39 cellular contexts compared by ENCODE assay signal in genomic region chr14:93930989-93931307, GRCh38. TPM values are rescaled to one million over a fixed set of nuclear protein-coding genes. Genes with fewer than 3 reads are reported as not detected.
"Had no signal": no experiment of that assay in that cellular context is flagged by ENCODE, and none has a peak within 500 bp of the region (broad histone marks: within the 10 kb centered on the region; RNA-seq: fewer than 3 reads in every experiment).

No MANE protein-coding gene starts in this region.

- H3K4me3 Mint-ChIP-seq: activated B cell treated with CpG ODN at 0.5 μM for 24 hours; activated CD4-positive, alpha-beta memory T cell treated with anti-CD3 and anti-CD28 coated beads for 36 hours; activated CD4-positive, alpha-beta T cell treated with anti-CD3 and anti-CD28 coated beads, Interleukin-2, amount 10 ng/mL, durations not matched to agents 24 days and 14 days; activated CD8-positive, alpha-beta T cell treated with anti-CD3 and anti-CD28 coated beads for 36 hours; activated naive CD4-positive, alpha-beta T cell treated with anti-CD3 and anti-CD28 coated beads, Interleukin-2, amount 10 ng/mL, durations not matched to agents 7 days and 5 days; activated naive CD4-positive, alpha-beta T cell treated with anti-CD3 and anti-CD28 coated beads, Interleukin-2, amount 50 U/mL, for 24 hours; activated naive CD8-positive, alpha-beta T cell; activated naive CD8-positive, alpha-beta T cell treated with anti-CD3 and anti-CD28 coated beads, Interleukin-2, amount 10 ng/mL, durations not matched to agents 7 days and 5 days; activated naive CD8-positive, alpha-beta T cell treated with anti-CD3 and anti-CD28 coated beads, Interleukin-2, amount 50 U/mL, for 24 hours; activated T-cell treated with anti-CD3 and anti-CD28 coated beads, Interleukin-2, amount 50 U/mL, for 4 hours; activated T-cell treated with anti-CD3 and anti-CD28 coated beads, Interleukin-2, amount 50 U/mL, for 72 hours; activated T-helper 1 cell treated with anti-CD3 and anti-CD28 coated beads, Interleukin-12 subunit alpha, Interleukin-12 subunit beta, Interleukin-2, Interleukin-4 antibody, amounts not matched to agents 30 ng/mL and 10 ng/mL and 1 ng/mL, durations not matched to agents 14 hours and 24 hours and 36 hours; activated T-helper 17 cell treated with anti-CD3 and anti-CD28 coated beads, Interleukin-2, amount 50 U/mL, for 72 hours; brain; T-helper 1 cell treated with Interleukin-12 subunit alpha and Interleukin-12 subunit beta and Interleukin-4 antibody, amounts not matched to agents 30 μg/mL and 1 μg/mL, for 36 hours; T-helper 2 cell treated with Interferon-gamma antibody and Interleukin-4, amounts not matched to agents 5 μg/mL and 100 μg/mL, for 36 hours had no signal

- H3K9me3 Mint-ChIP-seq: activated B cell treated with CpG ODN at 0.5 μM for 24 hours; activated CD4-positive, alpha-beta memory T cell treated with anti-CD3 and anti-CD28 coated beads for 36 hours; activated CD4-positive, alpha-beta T cell treated with anti-CD3 and anti-CD28 coated beads, Interleukin-2, amount 10 ng/mL, durations not matched to agents 24 days and 14 days; activated CD8-positive, alpha-beta T cell treated with anti-CD3 and anti-CD28 coated beads for 36 hours; activated naive CD4-positive, alpha-beta T cell treated with anti-CD3 and anti-CD28 coated beads, Interleukin-2, amount 10 ng/mL, durations not matched to agents 7 days and 5 days; activated naive CD4-positive, alpha-beta T cell treated with anti-CD3 and anti-CD28 coated beads, Interleukin-2, amount 50 U/mL, for 24 hours; activated naive CD8-positive, alpha-beta T cell treated with anti-CD3 and anti-CD28 coated beads, Interleukin-2, amount 10 ng/mL, durations not matched to agents 7 days and 5 days; activated naive CD8-positive, alpha-beta T cell treated with anti-CD3 and anti-CD28 coated beads, Interleukin-2, amount 50 U/mL, for 24 hours; activated T-cell treated with anti-CD3 and anti-CD28 coated beads, Interleukin-2, amount 50 U/mL, for 4 hours; activated T-cell treated with anti-CD3 and anti-CD28 coated beads, Interleukin-2, amount 50 U/mL, for 72 hours; activated T-helper 1 cell treated with anti-CD3 and anti-CD28 coated beads, Interleukin-12 subunit alpha, Interleukin-12 subunit beta, Interleukin-2, Interleukin-4 antibody, amounts not matched to agents 30 ng/mL and 10 ng/mL and 1 ng/mL, durations not matched to agents 14 hours and 24 hours and 36 hours; activated T-helper 17 cell treated with anti-CD3 and anti-CD28 coated beads, Interleukin-2, amount 50 U/mL, for 72 hours; brain; T-helper 1 cell treated with Interleukin-12 subunit alpha and Interleukin-12 subunit beta and Interleukin-4 antibody, amounts not matched to agents 30 μg/mL and 1 μg/mL, for 36 hours; T-helper 2 cell treated with Interferon-gamma antibody and Interleukin-4, amounts not matched to agents 5 μg/mL and 100 μg/mL, for 36 hours had no signal

- H3K4me3 ChIP-seq: ascending aorta had no signal

- H3K27ac ChIP-seq: ascending aorta, VCaP had no signal

- H3K27me3 Mint-ChIP-seq: activated B cell treated with CpG ODN at 0.5 μM for 24 hours; activated CD4-positive, alpha-beta memory T cell treated with anti-CD3 and anti-CD28 coated beads for 36 hours; activated CD4-positive, alpha-beta T cell treated with anti-CD3 and anti-CD28 coated beads, Interleukin-2, amount 10 ng/mL, durations not matched to agents 24 days and 14 days; activated CD8-positive, alpha-beta T cell treated with anti-CD3 and anti-CD28 coated beads for 36 hours; activated naive CD4-positive, alpha-beta T cell treated with anti-CD3 and anti-CD28 coated beads, Interleukin-2, amount 50 U/mL, for 24 hours; activated naive CD8-positive, alpha-beta T cell; activated naive CD8-positive, alpha-beta T cell treated with anti-CD3 and anti-CD28 coated beads, Interleukin-2, amount 10 ng/mL, durations not matched to agents 7 days and 5 days; activated naive CD8-positive, alpha-beta T cell treated with anti-CD3 and anti-CD28 coated beads, Interleukin-2, amount 50 U/mL, for 24 hours had no signal

- H3K4me1 ChIP-seq: ascending aorta had no signal

- H3K9me3 ChIP-seq: ascending aorta had no signal

- H3K27me3 ChIP-seq: ascending aorta had no signal

- H3K36me3 Mint-ChIP-seq: activated naive CD4-positive, alpha-beta T cell treated with anti-CD3 and anti-CD28 coated beads, Interleukin-2, amount 50 U/mL, for 24 hours; activated naive CD8-positive, alpha-beta T cell; brain had no signal

- H3K27ac Mint-ChIP-seq: activated B cell treated with CpG ODN at 0.5 μM for 24 hours; activated CD4-positive, alpha-beta memory T cell treated with anti-CD3 and anti-CD28 coated beads for 36 hours; activated CD4-positive, alpha-beta T cell treated with anti-CD3 and anti-CD28 coated beads, Interleukin-2, amount 10 ng/mL, durations not matched to agents 24 days and 14 days; activated CD8-positive, alpha-beta T cell treated with anti-CD3 and anti-CD28 coated beads for 36 hours; activated naive CD4-positive, alpha-beta T cell treated with anti-CD3 and anti-CD28 coated beads, Interleukin-2, amount 10 ng/mL, durations not matched to agents 7 days and 5 days; activated naive CD4-positive, alpha-beta T cell treated with anti-CD3 and anti-CD28 coated beads, Interleukin-2, amount 50 U/mL, for 24 hours; activated naive CD8-positive, alpha-beta T cell; activated naive CD8-positive, alpha-beta T cell treated with anti-CD3 and anti-CD28 coated beads, Interleukin-2, amount 10 ng/mL, durations not matched to agents 7 days and 5 days; activated naive CD8-positive, alpha-beta T cell treated with anti-CD3 and anti-CD28 coated beads, Interleukin-2, amount 50 U/mL, for 24 hours; activated T-cell treated with anti-CD3 and anti-CD28 coated beads, Interleukin-2, amount 50 U/mL, for 72 hours; activated T-helper 1 cell treated with anti-CD3 and anti-CD28 coated beads, Interleukin-12 subunit alpha, Interleukin-12 subunit beta, Interleukin-2, Interleukin-4 antibody, amounts not matched to agents 30 ng/mL and 10 ng/mL and 1 ng/mL, durations not matched to agents 14 hours and 24 hours and 36 hours; activated T-helper 17 cell treated with anti-CD3 and anti-CD28 coated beads, Interleukin-2, amount 50 U/mL, for 72 hours; T-helper 1 cell treated with Interleukin-12 subunit alpha and Interleukin-12 subunit beta and Interleukin-4 antibody, amounts not matched to agents 30 μg/mL and 1 μg/mL, for 36 hours; T-helper 2 cell treated with Interferon-gamma antibody and Interleukin-4, amounts not matched to agents 5 μg/mL and 100 μg/mL, for 36 hours had no signal

- DNase-seq: activated B cell treated with CpG ODN at 0.5 μM for 24 hours; activated CD4-positive, alpha-beta memory T cell treated with anti-CD3 and anti-CD28 coated beads for 36 hours; activated CD4-positive, alpha-beta T cell treated with anti-CD3 and anti-CD28 coated beads for 4 hours; activated CD4-positive, alpha-beta T cell treated with anti-CD3 and anti-CD28 coated beads, Interleukin-2, amount 10 ng/mL, durations not matched to agents 24 days and 14 days; activated CD4-positive, alpha-beta T cell treated with anti-CD3 and anti-CD28 coated beads, Interleukin-2, amount 50 U/mL, for 1 hour; activated CD4-positive, alpha-beta T cell treated with anti-CD3 and anti-CD28 coated beads, Interleukin-2, amount 50 U/mL, for 4 hours; activated CD4-positive, CD25-positive, alpha-beta regulatory T cell treated with anti-CD3 and anti-CD28 coated beads, Interleukin-2, amount 50 U/mL, for 72 hours; activated CD8-positive, alpha-beta memory T cell treated with anti-CD3 and anti-CD28 coated beads, Interleukin-2, amount 50 U/mL, for 4 hours; activated CD8-positive, alpha-beta T cell treated with anti-CD3 and anti-CD28 coated beads for 36 hours; activated effector memory CD4-positive, alpha-beta T cell treated with anti-CD3 and anti-CD28 coated beads, Interleukin-2, amount 50 U/mL, for 16 hours; activated gamma-delta T cell treated with Interleukin-2 at 50 U/mL for 16 hours; activated naive CD4-positive, alpha-beta T cell treated with anti-CD3 and anti-CD28 coated beads, Interleukin-2, amount 10 ng/mL, durations not matched to agents 7 days and 5 days; activated naive CD4-positive, alpha-beta T cell treated with Interleukin-2 at 50 U/mL for 16 hours; activated naive CD8-positive, alpha-beta T cell treated with anti-CD3 and anti-CD28 coated beads, Interleukin-2, amount 10 ng/mL, durations not matched to agents 7 days and 5 days; activated naive CD8-positive, alpha-beta T cell treated with anti-CD3 and anti-CD28 coated beads, Interleukin-2, amount 50 U/mL, for 24 hours; activated T-cell treated with anti-CD3 and anti-CD28 coated beads for 4 hours; activated T-cell treated with anti-CD3 and anti-CD28 coated beads, Interleukin-2, amount 50 U/mL, for 1 hour; activated T-cell treated with anti-CD3 and anti-CD28 coated beads, Interleukin-2, amount 50 U/mL, for 4 hours; activated T-cell treated with anti-CD3 and anti-CD28 coated beads, Interleukin-2, amount 50 U/mL, for 72 hours; amygdala; anterior cingulate cortex; central memory CD4-positive, alpha-beta T cell; SW 1271; T-helper 1 cell; T-helper 2 cell; T-helper 9 cell had no signal

- H3K4me1 Mint-ChIP-seq: activated B cell treated with CpG ODN at 0.5 μM for 24 hours; activated CD4-positive, alpha-beta T cell treated with anti-CD3 and anti-CD28 coated beads, Interleukin-2, amount 10 ng/mL, durations not matched to agents 24 days and 14 days; activated naive CD4-positive, alpha-beta T cell treated with anti-CD3 and anti-CD28 coated beads, Interleukin-2, amount 10 ng/mL, durations not matched to agents 7 days and 5 days; activated naive CD4-positive, alpha-beta T cell treated with anti-CD3 and anti-CD28 coated beads, Interleukin-2, amount 50 U/mL, for 24 hours; activated naive CD8-positive, alpha-beta T cell treated with anti-CD3 and anti-CD28 coated beads, Interleukin-2, amount 10 ng/mL, durations not matched to agents 7 days and 5 days; activated naive CD8-positive, alpha-beta T cell treated with anti-CD3 and anti-CD28 coated beads, Interleukin-2, amount 50 U/mL, for 24 hours; activated T-helper 17 cell treated with anti-CD3 and anti-CD28 coated beads, Interleukin-2, amount 50 U/mL, for 72 hours had no signal

- ATAC-seq: activated naive CD8-positive, alpha-beta T cell treated with anti-CD3 and anti-CD28 coated beads, Interleukin-2, amount 50 U/mL, for 24 hours; activated T-cell treated with anti-CD3 and anti-CD28 coated beads, Interleukin-2, amount 50 U/mL, for 4 hours; activated T-cell treated with anti-CD3 and anti-CD28 coated beads, Interleukin-2, amount 50 U/mL, for 72 hours had no signal

RNA-seq across cellular contexts. Expression of gene FAM181A, which starts 3.8 kb away (rescaled TPM):
- total RNA-seq: activated B cell treated with CpG ODN at 0.5 μM for 24 hours; activated CD4-positive, alpha-beta memory T cell treated with anti-CD3 and anti-CD28 coated beads for 36 hours; activated CD4-positive, alpha-beta T cell treated with anti-CD3 and anti-CD28 coated beads, Interleukin-2, amount 10 ng/mL, durations not matched to agents 24 days and 14 days; activated CD8-positive, alpha-beta memory T cell treated with anti-CD3 and anti-CD28 coated beads for 36 hours; activated CD8-positive, alpha-beta T cell treated with anti-CD3 and anti-CD28 coated beads for 36 hours; activated naive CD8-positive, alpha-beta T cell treated with anti-CD3 and anti-CD28 coated beads, Interleukin-2, amount 10 ng/mL, durations not matched to agents 7 days and 5 days; activated T-cell treated with anti-CD3 and anti-CD28 coated beads, Interleukin-2, amount 50 U/mL, for 4 hours; activated T-cell treated with anti-CD3 and anti-CD28 coated beads, Interleukin-2, amount 50 U/mL, for 72 hours; activated T-helper 1 cell treated with anti-CD3 and anti-CD28 coated beads, Interleukin-12 subunit alpha, Interleukin-12 subunit beta, Interleukin-2, Interleukin-4 antibody, amounts not matched to agents 30 ng/mL and 10 ng/mL and 1 ng/mL, durations not matched to agents 14 hours and 24 hours and 36 hours; activated T-helper 17 cell treated with anti-CD3 and anti-CD28 coated beads, Interleukin-2, amount 50 U/mL, for 72 hours; ascending aorta; bronchial epithelial cell; cardiac septum had no signal
- polyA plus RNA-seq: adipose tissue had no signal
